20 cellular contexts compared by ENCODE assay signal in the genomic region with DNA sequence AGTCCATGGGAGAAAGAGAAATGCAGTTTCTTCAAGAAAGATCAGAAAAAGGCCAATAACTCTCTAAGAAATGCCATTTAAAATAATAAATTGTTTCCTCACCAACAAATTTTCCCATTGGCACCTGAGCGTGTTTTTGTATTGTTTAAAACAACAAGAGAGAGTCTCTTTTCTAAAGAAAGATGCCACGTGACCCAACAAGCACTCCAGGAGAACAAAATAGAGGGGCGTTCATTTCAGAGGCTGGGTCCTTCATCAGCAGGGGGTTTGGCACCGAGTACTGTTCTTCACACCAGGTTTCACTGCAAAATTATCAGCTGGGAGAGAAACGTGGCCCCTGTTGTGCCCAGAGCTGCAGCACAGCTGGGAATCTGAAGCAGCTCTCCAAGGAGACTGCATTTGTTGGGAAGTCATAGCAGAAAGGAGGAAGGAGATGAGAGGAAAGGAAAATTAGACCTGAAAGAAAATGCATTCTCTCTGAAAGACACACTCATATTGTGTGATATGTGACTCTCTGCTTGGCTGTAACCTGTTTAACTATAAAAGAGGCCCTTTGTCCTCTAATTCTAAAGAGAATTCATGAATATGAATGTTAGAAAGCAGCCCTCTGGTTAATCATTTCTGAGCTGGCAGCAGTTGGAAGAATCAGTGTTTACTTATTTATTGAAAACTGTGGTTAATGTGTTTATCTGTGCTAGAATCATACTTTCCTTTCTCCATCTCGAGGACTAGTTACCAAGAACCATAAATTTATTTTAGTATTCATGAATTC.
DNase-seq lines count a peak whose midpoint lies in the region; ATAC-seq and TF ChIP-seq lines count a peak whose summit lies in the region.
"Had no signal": no experiment of that assay in that cellular context is flagged by ENCODE, and none has a peak within 500 bp of the region (broad histone marks: within the 10 kb centered on the region; RNA-seq: fewer than 3 reads in every experiment).

No MANE protein-coding gene starts in this region.

- ATAC-seq in HG03565 (IDR thresholded peaks at IDR 0.05; ENCODE audit: unreplicated experiment) (no peak), HG02588 (IDR thresholded peaks at IDR 0.05; ENCODE audit: unreplicated experiment) (no peak)
- ATAC-seq: activated CD4-positive, CD25-positive, alpha-beta regulatory T cell treated with anti-CD3 and anti-CD28 coated beads, Interleukin-2, amount 50 U/mL, for 24 hours; activated CD8-positive, alpha-beta memory T cell treated with anti-CD3 and anti-CD28 coated beads, Interleukin-2, amount 10 ng/mL, durations not matched to agents 7 days and 5 days; left ventricle myocardium superior; stimulated activated naive B cell treated with anti-CD40 and anti-IgM and Interleukin-4, amounts not matched to agents 10 μg/mL and 1 μg/mL and 100 μg/mL, for 72 hours had no signal

- WGBS in hepatocyte (ENCODE audit: low lambda C conversion rate, missing lambda C conversion rate) = 49% methylated on average over 6 of the region's 6 CpGs

- H3K36me3 ChIP-seq in hepatocyte (replicated peaks; ENCODE audit: insufficient read depth, low read depth) = no peaks in the 10 kb centered on the region
- H3K36me3 ChIP-seq: BLaER1, prostate gland, upper lobe of left lung had no signal

- no peak overlapping the region for H3K4me2 ChIP-seq in hepatocyte
- H3K4me2 ChIP-seq: BLaER1 had no signal

- no peak overlapping the region for H3K27ac ChIP-seq in hepatocyte
- H3K27ac ChIP-seq: BLaER1, HL-60, prostate gland, upper lobe of left lung had no signal

- no peak overlapping the region for H3K4me3 ChIP-seq in hepatocyte
- H3K4me3 ChIP-seq: BLaER1, prostate gland, upper lobe of left lung had no signal

- H3K9me2 ChIP-seq in hepatocyte (replicated peaks; ENCODE audit: insufficient read depth) = no peaks in the 10 kb centered on the region

- H4K20me1 ChIP-seq in hepatocyte (ENCODE audit: insufficient read depth, poor library complexity, severe bottlenecking) = no peaks in the 10 kb centered on the region
- H4K20me1 ChIP-seq: BLaER1 had no signal

- no peaks in the 10 kb centered on the region for H3K27me3 ChIP-seq in hepatocyte
- H3K27me3 ChIP-seq: BLaER1, upper lobe of left lung had no signal

- H3K4me1 ChIP-seq in hepatocyte (ENCODE audit: insufficient read depth) = no peaks in the 10 kb centered on the region
- H3K4me1 ChIP-seq: BLaER1, prostate gland, upper lobe of left lung had no signal

- no peaks in the 10 kb centered on the region for H3K9me3 ChIP-seq in hepatocyte (ENCODE audit: low read depth)
- H3K9me3 ChIP-seq: BLaER1, prostate gland, upper lobe of left lung had no signal

- H2AFZ ChIP-seq in hepatocyte = peak overlapping the region; percentile 17

- no peak for TF ChIP-seq CTCF in hepatocyte (IDR thresholded peaks at IDR 0.05; ENCODE audit: poor library complexity)

- peak; percentile 53 for DNase-seq in NCI-H1105 (lab: John Stamatoyannopoulos, UW)
- peak; percentile 97 for DNase-seq in NCI-H345 (lab: John Stamatoyannopoulos, UW)
- no peak for DNase-seq in hepatocyte (ENCODE audit: low spot score)
- DNase-seq in retina = peak; percentile 38
- no peak for DNase-seq in NCI-H2029 treated with DMSO at 0.1 percent for 48 hours (lab: John Stamatoyannopoulos, UW)
- DNase-seq: activated CD8-positive, alpha-beta memory T cell treated with anti-CD3 and anti-CD28 coated beads, Interleukin-2, amount 10 ng/mL, durations not matched to agents 7 days and 5 days; activated gamma-delta T cell; DND-41; KBM-7; left ventricle myocardium superior; NCI-H1694; stimulated activated CD4-positive, alpha-beta T cell treated with anti-CD3 and anti-CD28 coated beads, Interleukin-12 subunit alpha, Interleukin-12 subunit beta, amount 100 ng/mL, for 4 hours; stimulated activated naive B cell treated with anti-CD40 and anti-IgM and Interleukin-4, amounts not matched to agents 10 μg/mL and 1 μg/mL and 100 μg/mL, for 72 hours; upper lobe of left lung had no signal

- H3K79me2 ChIP-seq in hepatocyte = no peaks in the 10 kb centered on the region

Comparison
In these comparisons a context has a peak if more than half of its experiments do, and no peak if none do; other contexts are left out.
1. DNase-seq: peak in NCI-H1105 (single experiment), NCI-H345 (single experiment) and retina (single experiment); none in hepatocyte (single experiment) and NCI-H2029 treated with DMSO at 0.1 percent for 48 hours (single experiment).